In genomic region chr1:202811296-202812175, GRCh38 we compare ENCODE assay signal across 1 cellular context.
TF ChIP-seq lines count a peak whose summit lies in the region.

No MANE protein-coding gene starts in this region.

TF ChIP-seq in HepG2, 621 proteins besides CTCF, POLR2A, EP300 and RAD21 (continued from another document and continues in another):
- no peak for TF ChIP-seq ZNF704 (CRISPR knock-in tag; IDR thresholded peaks at IDR 0.05; ENCODE audit: borderline replicate concordance)
- TF ChIP-seq FOXK2 (IDR thresholded peaks at IDR 0.05), result no peak
- TF ChIP-seq AKAP8 (CRISPR knock-in tag; IDR thresholded peaks at IDR 0.05), result no peak
- TF ChIP-seq TOPORS (CRISPR knock-in tag; IDR thresholded peaks at IDR 0.05), result no peak
- TF ChIP-seq ATF2 (CRISPR knock-in tag; IDR thresholded peaks at IDR 0.05), result no peak
- no peak for TF ChIP-seq KDM2A (CRISPR knock-in tag; IDR thresholded peaks at IDR 0.05; ENCODE audit: borderline replicate concordance, low read depth)
- TF ChIP-seq NFYC (CRISPR knock-in tag; IDR thresholded peaks at IDR 0.05), result peak; percentile 33
- TF ChIP-seq ARID5B (CRISPR knock-in tag; IDR thresholded peaks at IDR 0.05), result peak; percentile 63
- TF ChIP-seq MYNN (CRISPR knock-in tag; IDR thresholded peaks at IDR 0.05; ENCODE audit: low read depth), result no peak
- TF ChIP-seq ZNF646 (CRISPR knock-in tag; IDR thresholded peaks at IDR 0.05), result no peak
- TF ChIP-seq ZNF329 (CRISPR knock-in tag; IDR thresholded peaks at IDR 0.05; ENCODE audit: low read depth), result no peak
- peak; percentile 70 for TF ChIP-seq BHLHE40 (IDR thresholded peaks at IDR 0.05; ENCODE audit: low read length)
- peak; percentile 9; the same call in 1 of the 2 replicates for TF ChIP-seq PCBP1 (IDR thresholded peaks at IDR 0.05; ENCODE audit: borderline replicate concordance, low read depth, low read length)
- no peak; the same call in 1 of the 2 replicates for TF ChIP-seq ZNF747 (CRISPR knock-in tag; IDR thresholded peaks at IDR 0.05; ENCODE audit: borderline replicate concordance)
- peak; percentile 66; the same call in 1 of the 2 replicates for TF ChIP-seq ZNF441 (CRISPR knock-in tag; IDR thresholded peaks at IDR 0.05; ENCODE audit: borderline replicate concordance)
- TF ChIP-seq HOXA7 (CRISPR knock-in tag; IDR thresholded peaks at IDR 0.05), result peak; percentile 79; the same call in 1 of the 2 replicates
- TF ChIP-seq RARA (CRISPR knock-in tag; IDR thresholded peaks at IDR 0.05), result no peak
- TF ChIP-seq, protein P1, sequence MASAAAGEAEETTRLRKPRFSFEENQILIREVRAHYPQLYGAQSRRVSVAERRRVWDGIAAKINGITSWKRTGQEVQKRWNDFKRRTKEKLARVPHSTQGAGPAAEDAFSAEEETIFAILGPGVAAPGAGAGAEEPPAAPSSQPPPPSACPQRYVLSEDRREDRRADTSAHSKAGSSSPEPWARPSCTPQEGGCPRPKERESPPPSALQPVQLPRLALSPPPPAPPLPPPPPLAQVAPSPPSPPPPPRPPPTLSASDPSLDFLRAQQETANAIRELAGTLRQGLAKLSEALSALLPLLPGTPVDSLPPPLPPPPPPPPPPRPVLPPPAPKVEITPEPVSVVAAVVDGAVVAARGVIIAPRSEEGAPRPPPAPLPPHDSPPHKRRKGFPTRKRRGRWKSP (CRISPR knock-in tag; IDR thresholded peaks at IDR 0.05), result no peak
- TF ChIP-seq GATA4 (IDR thresholded peaks at IDR 0.05; ENCODE audit: borderline replicate concordance, low read depth), result no peak
- TF ChIP-seq ZNF619 (CRISPR knock-in tag; IDR thresholded peaks at IDR 0.05), result no peak
- TF ChIP-seq JDP2 (CRISPR knock-in tag; IDR thresholded peaks at IDR 0.05; ENCODE audit: borderline replicate concordance), result no peak
- TF ChIP-seq, protein P2, sequence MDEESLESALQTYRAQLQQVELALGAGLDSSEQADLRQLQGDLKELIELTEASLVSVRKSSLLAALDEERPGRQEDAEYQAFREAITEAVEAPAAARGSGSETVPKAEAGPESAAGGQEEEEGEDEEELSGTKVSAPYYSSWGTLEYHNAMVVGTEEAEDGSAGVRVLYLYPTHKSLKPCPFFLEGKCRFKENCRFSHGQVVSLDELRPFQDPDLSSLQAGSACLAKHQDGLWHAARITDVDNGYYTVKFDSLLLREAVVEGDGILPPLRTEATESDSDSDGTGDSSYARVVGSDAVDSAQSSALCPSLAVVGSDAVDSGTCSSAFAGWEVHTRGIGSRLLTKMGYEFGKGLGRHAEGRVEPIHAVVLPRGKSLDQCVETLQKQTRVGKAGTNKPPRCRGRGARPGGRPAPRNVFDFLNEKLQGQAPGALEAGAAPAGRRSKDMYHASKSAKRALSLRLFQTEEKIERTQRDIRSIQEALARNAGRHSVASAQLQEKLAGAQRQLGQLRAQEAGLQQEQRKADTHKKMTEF (CRISPR knock-in tag; IDR thresholded peaks at IDR 0.05), result no peak
- TF ChIP-seq ZNF782 (CRISPR knock-in tag; IDR thresholded peaks at IDR 0.05; ENCODE audit: borderline replicate concordance), result no peak
- TF ChIP-seq MEF2D (CRISPR knock-in tag; IDR thresholded peaks at IDR 0.05), result no peak
- no peak for TF ChIP-seq ELF4 (CRISPR knock-in tag; IDR thresholded peaks at IDR 0.05; ENCODE audit: borderline replicate concordance)
- no peak for TF ChIP-seq SMAD1 (CRISPR knock-in tag; IDR thresholded peaks at IDR 0.05; ENCODE audit: borderline replicate concordance, low read depth)
- no peak for TF ChIP-seq ZNF136 (CRISPR knock-in tag; IDR thresholded peaks at IDR 0.05; ENCODE audit: low read depth)
- TF ChIP-seq ZNF660 (CRISPR knock-in tag; IDR thresholded peaks at IDR 0.05; ENCODE audit: borderline replicate concordance, low read depth), result no peak
- TF ChIP-seq ZNF24 (IDR thresholded peaks at IDR 0.05), result no peak
- peak; percentile 48; the same call in 1 of the 2 replicates for TF ChIP-seq HDAC1 (CRISPR knock-in tag; IDR thresholded peaks at IDR 0.05)
- TF ChIP-seq, protein P3, sequence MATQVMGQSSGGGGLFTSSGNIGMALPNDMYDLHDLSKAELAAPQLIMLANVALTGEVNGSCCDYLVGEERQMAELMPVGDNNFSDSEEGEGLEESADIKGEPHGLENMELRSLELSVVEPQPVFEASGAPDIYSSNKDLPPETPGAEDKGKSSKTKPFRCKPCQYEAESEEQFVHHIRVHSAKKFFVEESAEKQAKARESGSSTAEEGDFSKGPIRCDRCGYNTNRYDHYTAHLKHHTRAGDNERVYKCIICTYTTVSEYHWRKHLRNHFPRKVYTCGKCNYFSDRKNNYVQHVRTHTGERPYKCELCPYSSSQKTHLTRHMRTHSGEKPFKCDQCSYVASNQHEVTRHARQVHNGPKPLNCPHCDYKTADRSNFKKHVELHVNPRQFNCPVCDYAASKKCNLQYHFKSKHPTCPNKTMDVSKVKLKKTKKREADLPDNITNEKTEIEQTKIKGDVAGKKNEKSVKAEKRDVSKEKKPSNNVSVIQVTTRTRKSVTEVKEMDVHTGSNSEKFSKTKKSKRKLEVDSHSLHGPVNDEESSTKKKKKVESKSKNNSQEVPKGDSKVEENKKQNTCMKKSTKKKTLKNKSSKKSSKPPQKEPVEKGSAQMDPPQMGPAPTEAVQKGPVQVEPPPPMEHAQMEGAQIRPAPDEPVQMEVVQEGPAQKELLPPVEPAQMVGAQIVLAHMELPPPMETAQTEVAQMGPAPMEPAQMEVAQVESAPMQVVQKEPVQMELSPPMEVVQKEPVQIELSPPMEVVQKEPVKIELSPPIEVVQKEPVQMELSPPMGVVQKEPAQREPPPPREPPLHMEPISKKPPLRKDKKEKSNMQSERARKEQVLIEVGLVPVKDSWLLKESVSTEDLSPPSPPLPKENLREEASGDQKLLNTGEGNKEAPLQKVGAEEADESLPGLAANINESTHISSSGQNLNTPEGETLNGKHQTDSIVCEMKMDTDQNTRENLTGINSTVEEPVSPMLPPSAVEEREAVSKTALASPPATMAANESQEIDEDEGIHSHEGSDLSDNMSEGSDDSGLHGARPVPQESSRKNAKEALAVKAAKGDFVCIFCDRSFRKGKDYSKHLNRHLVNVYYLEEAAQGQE (IDR thresholded peaks at IDR 0.05; ENCODE audit: borderline replicate concordance in 1 of 2, low read depth in 1 of 2, low read length in 2 of 2), result no peak
- no peak for TF ChIP-seq ZNF768 (CRISPR knock-in tag; IDR thresholded peaks at IDR 0.05)
- TF ChIP-seq SIN3A (IDR thresholded peaks at IDR 0.05; ENCODE audit: borderline replicate concordance, low read depth, low read length), result no peak
- no peak for TF ChIP-seq EEA1 (CRISPR knock-in tag; IDR thresholded peaks at IDR 0.05; ENCODE audit: borderline replicate concordance)
- no peak; the same call in 1 of the 2 replicates for TF ChIP-seq REPIN1 (CRISPR knock-in tag; IDR thresholded peaks at IDR 0.05; ENCODE audit: borderline replicate concordance, low read depth)
- TF ChIP-seq ZNF17 (CRISPR knock-in tag; IDR thresholded peaks at IDR 0.05), result 0 out of 2 replicates have a peak, but pooled peaks have one; percentile 51
- no peak for TF ChIP-seq ZNF292 (CRISPR knock-in tag; IDR thresholded peaks at IDR 0.05; ENCODE audit: borderline replicate concordance, low read depth)
- no peak for TF ChIP-seq YEATS2 (CRISPR knock-in tag; IDR thresholded peaks at IDR 0.05; ENCODE audit: borderline replicate concordance)
- TF ChIP-seq, protein P4, sequence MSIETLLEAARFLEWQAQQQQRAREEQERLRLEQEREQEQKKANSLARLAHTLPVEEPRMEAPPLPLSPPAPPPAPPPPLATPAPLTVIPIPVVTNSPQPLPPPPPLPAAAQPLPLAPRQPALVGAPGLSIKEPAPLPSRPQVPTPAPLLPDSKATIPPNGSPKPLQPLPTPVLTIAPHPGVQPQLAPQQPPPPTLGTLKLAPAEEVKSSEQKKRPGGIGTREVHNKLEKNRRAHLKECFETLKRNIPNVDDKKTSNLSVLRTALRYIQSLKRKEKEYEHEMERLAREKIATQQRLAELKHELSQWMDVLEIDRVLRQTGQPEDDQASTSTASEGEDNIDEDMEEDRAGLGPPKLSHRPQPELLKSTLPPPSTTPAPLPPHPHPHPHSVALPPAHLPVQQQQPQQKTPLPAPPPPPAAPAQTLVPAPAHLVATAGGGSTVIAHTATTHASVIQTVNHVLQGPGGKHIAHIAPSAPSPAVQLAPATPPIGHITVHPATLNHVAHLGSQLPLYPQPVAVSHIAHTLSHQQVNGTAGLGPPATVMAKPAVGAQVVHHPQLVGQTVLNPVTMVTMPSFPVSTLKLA (IDR thresholded peaks at IDR 0.05), result no peak
- peak; percentile 48; the same call in 1 of the 2 replicates for TF ChIP-seq MEIS1 (CRISPR knock-in tag; IDR thresholded peaks at IDR 0.05; ENCODE audit: borderline replicate concordance)
- no peak for TF ChIP-seq SP5 (CRISPR knock-in tag; IDR thresholded peaks at IDR 0.05; ENCODE audit: borderline replicate concordance, low read depth)
- no peak for TF ChIP-seq ZNF607 (CRISPR knock-in tag; IDR thresholded peaks at IDR 0.05; ENCODE audit: borderline replicate concordance)
- no peak for TF ChIP-seq SSRP1 (CRISPR knock-in tag; IDR thresholded peaks at IDR 0.05)
